8 cellular contexts compared by ENCODE assay signal in the genomic region with DNA sequence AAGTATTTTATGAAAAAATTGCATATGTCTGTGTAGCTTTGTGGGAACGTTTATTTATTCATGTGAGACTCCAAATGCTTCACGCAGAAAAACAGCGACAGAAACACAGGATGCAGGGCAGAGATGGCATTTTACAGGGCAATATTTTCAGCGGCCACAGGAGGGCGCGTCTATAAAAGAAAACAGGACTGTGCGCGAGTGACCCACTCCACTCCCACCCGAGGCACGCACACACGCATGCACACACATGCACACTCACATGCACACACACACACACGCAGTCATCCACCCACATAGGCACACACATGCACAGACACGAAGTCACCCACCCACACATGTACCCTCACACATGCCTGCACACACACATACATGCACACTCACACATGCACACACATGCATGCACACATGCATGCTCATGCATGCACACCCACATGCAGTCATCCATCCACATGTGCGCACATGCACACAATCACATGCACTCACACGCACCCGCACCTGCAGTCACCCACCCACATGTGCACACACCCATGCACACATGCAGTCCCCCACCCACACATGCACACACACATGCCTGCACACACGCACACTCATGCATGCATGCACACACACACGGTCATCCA.
DNase-seq lines count a peak whose midpoint lies in the region; ATAC-seq and TF ChIP-seq lines count a peak whose summit lies in the region.

No MANE protein-coding gene starts in this region.

- no peaks in the 10 kb centered on the region for H3K36me3 Mint-ChIP-seq in activated naive CD4-positive, alpha-beta T cell treated with anti-CD3 and anti-CD28 coated beads for 36 hours (ENCODE audit: low read depth)

- H3K4me3 ChIP-seq in RWPE2 (ENCODE audit: severe bottlenecking), result no peak overlapping the region

- no peaks in the 10 kb centered on the region for H3K9me3 ChIP-seq in RWPE2 (ENCODE audit: severe bottlenecking)

- CTCF ChIA-PET in activated naive CD4-positive, alpha-beta T cell treated with anti-CD3 and anti-CD28 coated beads for 36 hours (lab: Charles Lee), result interaction anchor here (0.7 to 1.4 kb wide), 9 partner anchors 46 to 1647 kb away, joined by 3 to 7 read pairs (median 3); no protein-coding TSS in a partner anchor

- no peaks in the 10 kb centered on the region for H3K9me3 Mint-ChIP-seq in activated naive CD4-positive, alpha-beta T cell treated with anti-CD3 and anti-CD28 coated beads for 36 hours

- peak; percentile 76 for TF ChIP-seq CTCF in RWPE2 (IDR thresholded peaks at IDR 0.05; ENCODE audit: poor library complexity, severe bottlenecking)

- intact Hi-C loops in activated naive CD4-positive, alpha-beta T cell treated with anti-CD3 and anti-CD28 coated beads for 36 hours (cut with micrococcal nuclease), result loop anchor here (1.0 to 10.0 kb wide), 6 partner anchors 41 to 442 kb away; no protein-coding TSS in a partner anchor
- intact Hi-C loops in Right ventricle myocardium superior (cut with DNase I), result no loop called here

- no peaks in the 10 kb centered on the region for H3K4me1 ChIP-seq in RWPE2 (ENCODE audit: insufficient read depth, poor library complexity, severe bottlenecking)

- peaks cover 14% of the 10 kb centered on the region for H3K4me1 Mint-ChIP-seq in activated naive CD4-positive, alpha-beta T cell treated with anti-CD3 and anti-CD28 coated beads for 36 hours (ENCODE audit: low read depth)

- no peaks in the 10 kb centered on the region for H3K36me3 ChIP-seq in RWPE2 (ENCODE audit: low read depth)

- H3K27me3 ChIP-seq in RWPE2 (ENCODE audit: insufficient read depth, poor library complexity, severe bottlenecking), result no peaks in the 10 kb centered on the region

- ATAC-seq in RWPE2 (ENCODE audit: low read depth), result no peak
- ATAC-seq in Right ventricle myocardium superior (ENCODE audit: poor library complexity), result peak; percentile 68
- no peak for ATAC-seq in GM21423 (IDR thresholded peaks at IDR 0.05; ENCODE audit: unreplicated experiment)

- no peak overlapping the region for H3K27ac Mint-ChIP-seq in activated naive CD4-positive, alpha-beta T cell treated with anti-CD3 and anti-CD28 coated beads for 36 hours

- no peaks in the 10 kb centered on the region for H3K27me3 Mint-ChIP-seq in activated naive CD4-positive, alpha-beta T cell treated with anti-CD3 and anti-CD28 coated beads for 36 hours (ENCODE audit: low read depth)

- peak overlapping the region; percentile 34 for H3K4me3 Mint-ChIP-seq in activated naive CD4-positive, alpha-beta T cell treated with anti-CD3 and anti-CD28 coated beads for 36 hours

- peak; percentile 86 for DNase-seq in DMS53 treated with DMSO at 0.1 percent for 48 hours (lab: John Stamatoyannopoulos, UW; ENCODE audit: unreplicated experiment)
- DNase-seq in HT-29 (ENCODE audit: low spot score), result peak; percentile 71
- DNase-seq in RWPE2 (ENCODE audit: low spot score), result peak; percentile 43
- DNase-seq in activated naive CD4-positive, alpha-beta T cell treated with anti-CD3 and anti-CD28 coated beads for 36 hours, result peak; percentile 78
- DNase-seq in Right ventricle myocardium superior, result peak; percentile 60
- DNase-seq in retina, result peak; percentile 87
- no peak for DNase-seq in hippocampal formation (lab: John Stamatoyannopoulos, UW)

- no peak overlapping the region for H3K27ac ChIP-seq in RWPE2 (ENCODE audit: poor library complexity, severe bottlenecking)

Comparison
In these comparisons a context has a peak if more than half of its experiments do, and no peak if none do; other contexts are left out.
1. DNase-seq: peak in DMS53 treated with DMSO at 0.1 percent for 48 hours (single experiment), HT-29 (single experiment), RWPE2 (single experiment), activated naive CD4-positive, alpha-beta T cell treated with anti-CD3 and anti-CD28 coated beads for 36 hours (single experiment), Right ventricle myocardium superior (single experiment) and retina (single experiment); none in hippocampal formation (0 of 2).